In genomic region chr1:93591833-93592635, GRCh38 we compare ENCODE assay signal across 8 cellular contexts.
A peak's percentile ranks its signal among the peaks of the same experiment; 100 is the strongest.
DNase-seq lines count a peak whose midpoint lies in the region; ATAC-seq and TF ChIP-seq lines count a peak whose summit lies in the region.

No MANE protein-coding gene starts in this region.

- TF ChIP-seq CTCF in activated B cell treated with CpG ODN at 0.5 μM for 24 hours (IDR thresholded peaks at IDR 0.05) (no peak), endothelial cell (IDR thresholded peaks at IDR 0.05; ENCODE audit: unreplicated experiment) (no peak)

- H3K9me3 Mint-ChIP-seq in activated B cell treated with CpG ODN at 0.5 μM for 24 hours (no peaks in the 10 kb centered on the region), naive B cell (no peaks in the 10 kb centered on the region), endothelial cell (ENCODE audit: unreplicated experiment) (no peaks in the 10 kb centered on the region)

- H3K4me3 Mint-ChIP-seq in activated B cell treated with CpG ODN at 0.5 μM for 24 hours = peak overlapping the region; percentile 45
- H3K4me3 Mint-ChIP-seq in naive B cell = peak overlapping the region in 6 of 8 donors; percentile 59 to 88 (median 72)
- H3K4me3 Mint-ChIP-seq in endothelial cell (ENCODE audit: unreplicated experiment) = no peak overlapping the region

- peaks cover 48% of the 10 kb centered on the region for H3K36me3 Mint-ChIP-seq in activated B cell treated with CpG ODN at 0.5 μM for 24 hours (ENCODE audit: low read depth)
- peaks cover 13 to 17% of the 10 kb centered on the region in 2 donors for H3K36me3 Mint-ChIP-seq in naive B cell
- peaks cover 28% of the 10 kb centered on the region for H3K36me3 Mint-ChIP-seq in endothelial cell (ENCODE audit: low read depth, unreplicated experiment)

- POLR2A ChIA-PET in activated B cell treated with CpG ODN at 0.5 μM for 24 hours (lab: Charles Lee) = interaction anchor here (1.2 kb wide), 1 partner anchor 16 kb away, joined by 6 read pairs; no protein-coding TSS in a partner anchor

- ATAC-seq in GM18861 (IDR thresholded peaks at IDR 0.05; ENCODE audit: unreplicated experiment) (peak; percentile 82), HG02678 (IDR thresholded peaks at IDR 0.05; ENCODE audit: unreplicated experiment) (peak; percentile 88), activated B cell treated with CpG ODN at 0.5 μM for 24 hours (ENCODE audit: low read depth) (peak; percentile 70), naive B cell (ENCODE audit: low read depth in 2 of 2) (peak; percentile 68 to 72)

- intact Hi-C loops in activated B cell treated with CpG ODN at 0.5 μM for 24 hours (cut with micrococcal nuclease) = loop anchor here (1.0 kb wide), 1 partner anchor 16 kb away; no protein-coding TSS in a partner anchor

- CTCF ChIA-PET in activated B cell treated with CpG ODN at 0.5 μM for 24 hours (lab: Charles Lee) = interaction anchor here (0.8 to 1.1 kb wide), 2 partner anchors 37 to 222 kb away, joined by 3 to 4 read pairs; no protein-coding TSS in a partner anchor

- H3K27ac Mint-ChIP-seq in activated B cell treated with CpG ODN at 0.5 μM for 24 hours = peak overlapping the region; percentile 77
- peak overlapping the region in 5 of 6 donors; percentile 53 to 93 (median 76) for H3K27ac Mint-ChIP-seq in naive B cell
- H3K27ac Mint-ChIP-seq in endothelial cell (ENCODE audit: unreplicated experiment) = no peak overlapping the region

- H3K4me1 Mint-ChIP-seq in activated B cell treated with CpG ODN at 0.5 μM for 24 hours = peaks cover 25% of the 10 kb centered on the region
- H3K4me1 Mint-ChIP-seq in naive B cell = peaks cover 18 to 30% (median 22%) of the 10 kb centered on the region in 3 donors
- H3K4me1 Mint-ChIP-seq in endothelial cell (ENCODE audit: unreplicated experiment) = peaks cover 42% of the 10 kb centered on the region

- DNase-seq in NCI-H1436 treated with DMSO at 0.1 percent for 48 hours (lab: John Stamatoyannopoulos, UW) (peak; percentile 84), activated B cell treated with CpG ODN at 0.5 μM for 24 hours (peak; percentile 26), naive B cell (peak; percentile 31), SW 1271 (lab: John Stamatoyannopoulos, UW) (no peak), endothelial cell (ENCODE audit: low spot score) (no peak)
- no peak for DNase-seq in stimulated activated CD4-positive, alpha-beta T cell treated with anti-CD3 and anti-CD28 coated beads, Interleukin-4, amount 100 ng/mL, for 1 hour

- H3K27me3 Mint-ChIP-seq in activated B cell treated with CpG ODN at 0.5 μM for 24 hours (no peaks in the 10 kb centered on the region), naive B cell (no peaks in the 10 kb centered on the region), endothelial cell (ENCODE audit: unreplicated experiment) (peaks cover 6% of the 10 kb centered on the region)

Comparison
In these comparisons a context has a peak if more than half of its experiments do, and no peak if none do; other contexts are left out.
1. DNase-seq: peak in NCI-H1436 treated with DMSO at 0.1 percent for 48 hours (single experiment), activated B cell treated with CpG ODN at 0.5 μM for 24 hours (single experiment) and naive B cell (single experiment); none in SW 1271 (0 of 2), endothelial cell (single experiment) and stimulated activated CD4-positive, alpha-beta T cell treated with anti-CD3 and anti-CD28 coated beads, Interleukin-4, amount 100 ng/mL, for 1 hour (single experiment).
2. Peak in every context shown above with its lines, with median percentiles within 50 percentile points of each other: ATAC-seq.